In genomic region chr5:74376187-74376586, GRCh38 we compare ENCODE assay signal across 18 cellular contexts.
A peak's percentile ranks its signal among the peaks of the same experiment; 100 is the strongest.
DNase-seq lines count a peak whose midpoint lies in the region; ATAC-seq, FAIRE-seq and TF ChIP-seq lines count a peak whose summit lies in the region.
"Had no signal": no experiment of that assay in that cellular context is flagged by ENCODE, and none has a peak within 500 bp of the region (broad histone marks: within the 10 kb centered on the region; RNA-seq: fewer than 3 reads in every experiment).

No MANE protein-coding gene starts in this region.

- no peaks in the 10 kb centered on the region for H3K9me1 ChIP-seq in K562 (ENCODE audit: control insufficient read depth, insufficient read depth, low read length)

- H3K4me3 Mint-ChIP-seq in stimulated activated memory B cell treated with anti-CD40 and anti-IgM and Interleukin-4, amounts not matched to agents 10 μg/mL and 1 μg/mL and 100 μg/mL, for 72 hours, result no peak overlapping the region
- H3K4me3 Mint-ChIP-seq: CD14-positive monocyte, H9 had no signal

- WGBS in K562 (ENCODE audit: insufficient coverage, low coverage, missing lambda C conversion rate), result 10% methylated on average over 1 of the region's 1 CpG

- no peaks in the 10 kb centered on the region for H4K20me1 ChIP-seq in K562 (replicated peaks; ENCODE audit: control insufficient read depth, insufficient read depth, low read length)

- intact Hi-C loops in K562 (cut with micrococcal nuclease), result no loop called here
- intact Hi-C loops in head of caudate nucleus (cut with DNase I), result no loop called here

- in situ Hi-C loops in K562 (cut with MboI), result no loop called here

- POLR2A ChIA-PET in K562 (lab: Yijun Ruan, JAX), result interaction anchor here (0.5 kb wide), 1 partner anchor 217 kb away, joined by 3 read pairs; no protein-coding TSS in a partner anchor

- ATAC-seq in GM18907 (IDR thresholded peaks at IDR 0.05; ENCODE audit: unreplicated experiment), result peak; percentile 51
- peak; percentile 25; the same call in 1 of the 3 replicates for ATAC-seq in K562
- ATAC-seq in stimulated activated memory B cell treated with anti-CD40 and anti-IgM and Interleukin-4, amounts not matched to agents 10 μg/mL and 1 μg/mL and 100 μg/mL, for 72 hours, result peak; percentile 53
- no peak for ATAC-seq in GM18858 (IDR thresholded peaks at IDR 0.05; ENCODE audit: unreplicated experiment)

- no peak overlapping the region for H3K27ac Mint-ChIP-seq in stimulated activated memory B cell treated with anti-CD40 and anti-IgM and Interleukin-4, amounts not matched to agents 10 μg/mL and 1 μg/mL and 100 μg/mL, for 72 hours
- H3K27ac Mint-ChIP-seq: CD14-positive monocyte, H9 had no signal

- CTCF ChIA-PET in K562 (lab: Yijun Ruan, JAX; ENCODE audit: low intra/inter-chr PET ratio), result no interaction called here

- no peak overlapping the region for H3K9ac ChIP-seq in K562 (ENCODE audit: insufficient read depth in 1 of 2, low read depth in 2 of 2, low read length in 2 of 2)

- H3K4me3 ChIP-seq in NB4 (ENCODE audit: low read depth, low read length) (no peak overlapping the region), K562 (no peak overlapping the region)
- H3K4me3 ChIP-seq: PC-9, SJSA1 had no signal

- DNase-seq in NB4 (ENCODE audit: low read depth) (peak; percentile 5), K562 (ENCODE audit: extremely low read depth in 1 of 4, low spot score in 3 of 4) (peak in 1 of 4 experiments; percentile 14), head of caudate nucleus (no peak), NCI-H2081 (lab: John Stamatoyannopoulos, UW) (no peak)
- DNase-seq: EL; H9; NCI-H1092; NCI-H2107; NCI-H446; NCI-H69; NK-92 treated with Interleukin-12 subunit alpha and Interleukin-12 subunit beta, amount 100 ng/mL, for 24 hours; PC-9; SW 1271 had no signal

- H3K36me3 Mint-ChIP-seq in stimulated activated memory B cell treated with anti-CD40 and anti-IgM and Interleukin-4, amounts not matched to agents 10 μg/mL and 1 μg/mL and 100 μg/mL, for 72 hours, result no peaks in the 10 kb centered on the region
- H3K36me3 Mint-ChIP-seq: CD14-positive monocyte had no signal

- no TSS peak for BruUV-seq in K562 (replicated peaks; lab: Mats Ljungman, UMichigan)

- H3K79me2 ChIP-seq in K562 (ENCODE audit: control insufficient read depth, insufficient read depth, low read length), result no peaks in the 10 kb centered on the region

- TF ChIP-seq POLR2A in NB4 (IDR thresholded peaks at IDR 0.05; ENCODE audit: extremely low read depth, insufficient read length), result no peak
- no peak for TF ChIP-seq POLR2A in K562 (conservative IDR thresholded peaks at IDR 0.05)

- H3K9me3 ChIP-seq in K562 (replicated peaks; ENCODE audit: control insufficient read depth, insufficient read depth, low read depth, low read length), result no peaks in the 10 kb centered on the region
- H3K9me3 ChIP-seq: SJSA1 had no signal

- peaks cover 26% of the 10 kb centered on the region for H3K27me3 Mint-ChIP-seq in stimulated activated memory B cell treated with anti-CD40 and anti-IgM and Interleukin-4, amounts not matched to agents 10 μg/mL and 1 μg/mL and 100 μg/mL, for 72 hours

- no peaks in the 10 kb centered on the region for H3K4me1 ChIP-seq in K562 (replicated peaks in 1 of 2; ENCODE audit: control insufficient read depth in 2 of 2, insufficient read depth in 2 of 2, low read length in 2 of 2)
- H3K4me1 ChIP-seq: SJSA1 had no signal

- TF ChIP-seq RAD21 in K562 (CRISPR knock-in tag; conservative IDR thresholded peaks at IDR 0.05 in 1 of 2, IDR thresholded peaks at IDR 0.05 in 1 of 2), result no peak

- TF ChIP-seq EP300 in K562 (IDR thresholded peaks at IDR 0.05; ENCODE audit: low read length), result 0 out of 2 replicates have a peak, but pooled peaks have one; percentile 26

- FAIRE-seq in K562 (lab: Jason Lieb, UNC), result no peak

- no peak overlapping the region for H3K27ac ChIP-seq in K562 (ENCODE audit: extremely low read depth, low read depth, low read length)
- H3K27ac ChIP-seq: SJSA1 had no signal

- H3K9me3 Mint-ChIP-seq in stimulated activated memory B cell treated with anti-CD40 and anti-IgM and Interleukin-4, amounts not matched to agents 10 μg/mL and 1 μg/mL and 100 μg/mL, for 72 hours, result peaks cover 4% of the 10 kb centered on the region

- H3K27me3 ChIP-seq in K562 (ENCODE audit: control insufficient read depth in 2 of 2, insufficient read depth in 2 of 2, low read length in 2 of 2), result peaks cover 0 to 4% of the 10 kb centered on the region in 2 experiments; a peak in 2 of 5 replicates
- H3K27me3 ChIP-seq: SJSA1 had no signal

- no peaks in the 10 kb centered on the region for H3K4me1 Mint-ChIP-seq in stimulated activated memory B cell treated with anti-CD40 and anti-IgM and Interleukin-4, amounts not matched to agents 10 μg/mL and 1 μg/mL and 100 μg/mL, for 72 hours
- H3K4me1 Mint-ChIP-seq: H9 had no signal

- no peak overlapping the region for H2AFZ ChIP-seq in K562 (ENCODE audit: low read depth, low read length)
- H2AFZ ChIP-seq: PC-9 had no signal

- TF ChIP-seq CTCF in NB4 (IDR thresholded peaks at IDR 0.05; ENCODE audit: low read depth, low read length) (no peak), K562 (IDR thresholded peaks at IDR 0.05 in 2 of 3, conservative IDR thresholded peaks at IDR 0.05 in 1 of 3; ENCODE audit: insufficient read depth in 2 of 3, low read depth in 1 of 3, low read length in 3 of 3) (no peak)

- H3K4me2 ChIP-seq in K562 (ENCODE audit: insufficient read depth, low read length), result no peak overlapping the region

- H3K36me3 ChIP-seq in K562 (ENCODE audit: control insufficient read depth, insufficient read depth, low read length), result no peaks in the 10 kb centered on the region
- H3K36me3 ChIP-seq: SJSA1 had no signal

TF ChIP-seq in K562, 482 proteins besides CTCF, POLR2A, EP300 and RAD21 (continues in another document):
- TF ChIP-seq SMARCE1 (IDR thresholded peaks at IDR 0.05) (peak; percentile 55; the same call in 1 of the 2 replicates), ZNF398 (CRISPR knock-in tag; IDR thresholded peaks at IDR 0.05) (no peak), ELF1 (tag; IDR thresholded peaks at IDR 0.05) (no peak), SLC30A9 (CRISPR knock-in tag; IDR thresholded peaks at IDR 0.05) (no peak), KLF1 (tag; IDR thresholded peaks at IDR 0.05) (0 out of 2 replicates have a peak, but pooled peaks have one; percentile 26), ATF3 (IDR thresholded peaks at IDR 0.05) (peak; percentile 41; the same call in 1 of the 2 replicates), ATF3 (CRISPR knock-in tag; conservative IDR thresholded peaks at IDR 0.05) (no peak), ATF7 (IDR thresholded peaks at IDR 0.05) (peak; percentile 72), HDAC2 (IDR thresholded peaks at IDR 0.05) (no peak), JUND (IDR thresholded peaks at IDR 0.05; ENCODE audit: borderline replicate concordance, low read depth, low read length) (peak; percentile 75), JUND (tag; IDR thresholded peaks at IDR 0.05; ENCODE audit: borderline replicate concordance, low read depth, low read length) (peak; percentile 74; the same call in 2 of the 3 replicates)
